In genomic region chr14:19096467-19096866, GRCh38 we compare ENCODE assay signal across 7 cellular contexts.
DNase-seq lines count a peak whose midpoint lies in the region; ATAC-seq and TF ChIP-seq lines count a peak whose summit lies in the region.
"Not testable (repeated sequence)": the region's sequence is repeated elsewhere in the genome, so short reads cannot be mapped to it uniquely, and the experiment has no call there.

No MANE protein-coding gene starts in this region.

- POLR2A ChIA-PET in Caco-2 (lab: Charles Lee); PC-3 (lab: Charles Lee; ENCODE audit: unreplicated experiment): not testable (repeated sequence)

- CTCF ChIA-PET in Caco-2 (lab: Charles Lee); PC-3 (lab: Charles Lee): not testable (repeated sequence)

- not testable (repeated sequence) for H3K27me3 ChIP-seq in Caco-2 (replicated peaks; ENCODE audit: control insufficient read depth, insufficient read depth, low read length); PC-3 (ENCODE audit: low read length); upper lobe of left lung

- 30 to 73% methylated on average over 1 of the region's 1 CpG for WGBS in upper lobe of left lung, 2 donors

- ATAC-seq in PC-3 = not testable (repeated sequence)
- peak; percentile 12 for ATAC-seq in mucosa of descending colon
- ATAC-seq in upper lobe of left lung (ENCODE audit: low FRiP score in 2 of 2) = peak; percentile 1 to 34

- H3K79me2 ChIP-seq in PC-3 (ENCODE audit: low read length) = not testable (repeated sequence)

- H3K9me3 ChIP-seq in Caco-2; PC-3 (ENCODE audit: low read length): not testable (repeated sequence)
- H3K9me3 ChIP-seq in mucosa of descending colon = peaks cover 29% of the 10 kb centered on the region
- H3K9me3 ChIP-seq in upper lobe of left lung = peaks cover 0 to 20% (median 6%) of the 10 kb centered on the region in 4 donors

- not testable (repeated sequence) for H3K36me3 ChIP-seq in Caco-2 (ENCODE audit: control insufficient read depth, insufficient read depth, low read length); PC-3 (ENCODE audit: low read depth, low read length); mucosa of descending colon (ENCODE audit: low read depth); upper lobe of left lung

- not testable (repeated sequence) for H3K9me3 Mint-ChIP-seq in Caco-2 (ENCODE audit: unreplicated experiment)

- H3K36me3 Mint-ChIP-seq in Caco-2 (ENCODE audit: insufficient read depth, unreplicated experiment) = peaks cover 32% of the 10 kb centered on the region

- H3F3A ChIP-seq in PC-3 (ENCODE audit: low read length, unreplicated experiment) = not testable (repeated sequence)

- H3K27me3 Mint-ChIP-seq in Caco-2 (ENCODE audit: insufficient read depth, unreplicated experiment) = not testable (repeated sequence)

- H3K9me2 ChIP-seq in PC-3 (replicated peaks; ENCODE audit: low read length) = not testable (repeated sequence)

- not testable (repeated sequence) for H3K4me2 ChIP-seq in PC-3 (ENCODE audit: low read length)

- not testable (repeated sequence) for H3K27ac ChIP-seq in PC-3 (ENCODE audit: low read length); upper lobe of left lung

- H3K9ac ChIP-seq in PC-3 (ENCODE audit: low read length) = not testable (repeated sequence)

- H3K4me3 ChIP-seq in Caco-2 (ENCODE audit: low read depth, low read length); PC-3 (ENCODE audit: low read length); mucosa of descending colon; upper lobe of left lung: not testable (repeated sequence)

- H3K4me1 ChIP-seq in Caco-2; PC-3 (ENCODE audit: insufficient read depth, low read length); mucosa of descending colon (ENCODE audit: low read depth); upper lobe of left lung: not testable (repeated sequence)

- not testable (repeated sequence) for H4K20me1 ChIP-seq in PC-3 (ENCODE audit: low read length)

- not testable (repeated sequence) for TF ChIP-seq EP300 in upper lobe of left lung (IDR thresholded peaks at IDR 0.05)

- H3K4me1 Mint-ChIP-seq in Caco-2 (ENCODE audit: low read depth, unreplicated experiment) = not testable (repeated sequence)

- H2AFZ ChIP-seq in PC-3 (ENCODE audit: low read length) = not testable (repeated sequence)

- intact Hi-C loops in Caco-2 (cut with micrococcal nuclease; ENCODE audit: unreplicated experiment); PC-3 (cut with micrococcal nuclease); cardiac septum (cut with DNase I); mucosa of descending colon (cut with DNase I, micrococcal nuclease): not testable (repeated sequence)

- not testable (repeated sequence) for TF ChIP-seq POLR2A in upper lobe of left lung (IDR thresholded peaks at IDR 0.05)

- peak overlapping the region; percentile 46 for H3K27ac Mint-ChIP-seq in Caco-2 (ENCODE audit: unreplicated experiment)

- not testable (repeated sequence) for H3K4me3 Mint-ChIP-seq in Caco-2 (ENCODE audit: unreplicated experiment)

- BruUV-seq in Caco-2 (replicated peaks; lab: Mats Ljungman, UMichigan) (TSS peak; percentile 47), PC-3 (replicated peaks; lab: Mats Ljungman, UMichigan) (TSS peak; percentile 35)

- TF ChIP-seq CTCF in Caco-2 (IDR thresholded peaks at IDR 0.05; ENCODE audit: insufficient read depth in 1 of 2, low read depth in 1 of 2, low read length in 1 of 2, severe bottlenecking in 1 of 2, unreplicated experiment in 1 of 2); PC-3 (conservative IDR thresholded peaks at IDR 0.05; ENCODE audit: low read depth, low read length); mucosa of descending colon (IDR thresholded peaks at IDR 0.05); upper lobe of left lung (IDR thresholded peaks at IDR 0.05): not testable (repeated sequence)

- not testable (repeated sequence) for DNase-seq in Caco-2, PC-3, mucosa of descending colon, upper lobe of left lung
- DNase-seq in ecto neural progenitor cell (ENCODE audit: low spot score) (peak; percentile 5), cardiac septum (ENCODE audit: low spot score) (peak; percentile 66), kidney tubule cell (ENCODE audit: low spot score) (peak; percentile 1)
